8 cellular contexts compared by ENCODE assay signal in genomic region chr21:33360871-33361602, GRCh38. TPM values are rescaled to one million over a fixed set of nuclear protein-coding genes. Genes with fewer than 3 reads are reported as not detected.
DNase-seq lines count a peak whose midpoint lies in the region; TF ChIP-seq lines count a peak whose summit lies in the region.

No MANE protein-coding gene starts in this region.

- no peaks in the 10 kb centered on the region for H3K79me2 ChIP-seq in trophoblast cell (ENCODE audit: control insufficient read depth, insufficient read depth, low read length, poor library complexity)

- peaks cover 2 to 4% of the 10 kb centered on the region in 2 experiments for H3K36me3 ChIP-seq in trophoblast cell (ENCODE audit: control insufficient read depth in 1 of 2, insufficient read depth in 2 of 2, low read length in 2 of 2)
- peaks cover 0 to 21% (median 0%) of the 10 kb centered on the region in 3 donors for H3K36me3 ChIP-seq in tibial nerve

- H4K12ac ChIP-seq in trophoblast cell (ENCODE audit: low read depth, low read length), result no peak overlapping the region

- H3K9me3 ChIP-seq in trophoblast cell (ENCODE audit: insufficient read depth, low read depth, low read length) (peaks cover 1% of the 10 kb centered on the region), tibial nerve (no peaks in the 10 kb centered on the region)

- no peak overlapping the region for H2BK5ac ChIP-seq in trophoblast cell (ENCODE audit: low read depth, low read length, poor library complexity)

- H2AK5ac ChIP-seq in trophoblast cell (ENCODE audit: low read length), result no peak overlapping the region

- no peak overlapping the region for H3K14ac ChIP-seq in trophoblast cell (ENCODE audit: low read length)

- H2BK120ac ChIP-seq in trophoblast cell (ENCODE audit: insufficient read depth, low read length, poor library complexity), result no peak overlapping the region

- no peak overlapping the region for H4K8ac ChIP-seq in trophoblast cell (ENCODE audit: low read depth, low read length)

- H3K18ac ChIP-seq in trophoblast cell (ENCODE audit: low read length), result no peak overlapping the region

- no peaks in the 10 kb centered on the region for H3K9me3 Mint-ChIP-seq in activated naive CD4-positive, alpha-beta T cell treated with anti-CD3 and anti-CD28 coated beads for 36 hours

- H3K4ac ChIP-seq in trophoblast cell (ENCODE audit: low read depth, low read length), result no peak overlapping the region

- no peak overlapping the region for H3K4me2 ChIP-seq in trophoblast cell (ENCODE audit: low read length)

- no peaks in the 10 kb centered on the region for H3K79me1 ChIP-seq in trophoblast cell (ENCODE audit: low read length)

- H3K27me3 Mint-ChIP-seq in activated naive CD4-positive, alpha-beta T cell treated with anti-CD3 and anti-CD28 coated beads for 36 hours (ENCODE audit: low read depth), result no peaks in the 10 kb centered on the region

- H4K91ac ChIP-seq in trophoblast cell (ENCODE audit: low read depth, low read length), result no peak overlapping the region

- peak overlapping the region; percentile 86 for H3K4me3 Mint-ChIP-seq in activated naive CD4-positive, alpha-beta T cell treated with anti-CD3 and anti-CD28 coated beads for 36 hours

- no peak overlapping the region for H2BK12ac ChIP-seq in trophoblast cell (ENCODE audit: low read length)

- H3K4me3 ChIP-seq in trophoblast cell (ENCODE audit: low read depth, low read length) (no peak overlapping the region), tibial nerve (peak overlapping the region in 2 of 4 donors; percentile 10 to 24)

- H3K27ac ChIP-seq in trophoblast cell (ENCODE audit: low read depth, low read length) (no peak overlapping the region), tibial nerve (peak overlapping the region; percentile 15 to 82 (median 76))

- H3K27me3 ChIP-seq in trophoblast cell (ENCODE audit: insufficient read depth, low read length), result no peaks in the 10 kb centered on the region
- H3K27me3 ChIP-seq in tibial nerve, result no peaks in the 10 kb centered on the region

- TF ChIP-seq CTCF in tibial nerve (IDR thresholded peaks at IDR 0.05), result peak; percentile 65 to 90 (median 87)

- H3K27ac Mint-ChIP-seq in activated naive CD4-positive, alpha-beta T cell treated with anti-CD3 and anti-CD28 coated beads for 36 hours, result peak overlapping the region; percentile 95

- DNase-seq in EL, result peak; percentile 75
- peak; percentile 43 for DNase-seq in HCEC 1CT
- DNase-seq in MV-4-11 (lab: John Stamatoyannopoulos, UW), result peak; percentile 55
- peak; percentile 55 for DNase-seq in SK-N-DZ (ENCODE audit: low spot score)
- DNase-seq in activated naive CD4-positive, alpha-beta T cell treated with anti-CD3 and anti-CD28 coated beads for 36 hours, result peak; percentile 97
- peak; percentile 74 for DNase-seq in glomerular visceral epithelial cell (ENCODE audit: extremely low spot score)
- DNase-seq in trophoblast cell, result peak; percentile 92 to 93
- peak; percentile 70 to 85 for DNase-seq in tibial nerve (ENCODE audit: low spot score in 2 of 2)

- TF ChIP-seq EP300 in tibial nerve (IDR thresholded peaks at IDR 0.05), result peak in 1 of 2 donors; percentile 69

- H3K23ac ChIP-seq in trophoblast cell (ENCODE audit: low read length), result no peak overlapping the region

- no peaks in the 10 kb centered on the region for H3K36me3 Mint-ChIP-seq in activated naive CD4-positive, alpha-beta T cell treated with anti-CD3 and anti-CD28 coated beads for 36 hours (ENCODE audit: low read depth)

- no peak overlapping the region for H3K9ac ChIP-seq in trophoblast cell (ENCODE audit: low read length)

- H2AFZ ChIP-seq in trophoblast cell (ENCODE audit: insufficient read depth, low read length, poor library complexity), result no peak overlapping the region

- no peaks in the 10 kb centered on the region for H3K4me1 ChIP-seq in trophoblast cell (ENCODE audit: control insufficient read depth in 1 of 2, insufficient read depth in 2 of 2, low read length in 2 of 2)
- peaks cover 0 to 26% (median 18%) of the 10 kb centered on the region in 4 donors for H3K4me1 ChIP-seq in tibial nerve

- CTCF ChIA-PET in activated naive CD4-positive, alpha-beta T cell treated with anti-CD3 and anti-CD28 coated beads for 36 hours (lab: Charles Lee), result interaction anchor here (0.5 to 4.1 kb wide), 69 partner anchors 10 to 528 kb away, joined by 3 to 79 read pairs (median 5); partner anchors contain the start of genes IFNAR1, IL10RB and TMEM50B

- WGBS in trophoblast cell (ENCODE audit: extremely low coverage, insufficient coverage, insufficient read length), result no CpG with 5 or more reads among the region's 14 CpGs
- WGBS in tibial nerve, 2 donors, result 9 to 11% methylated on average over 14 of the region's 14 CpGs

- TF ChIP-seq POLR2A in tibial nerve (IDR thresholded peaks at IDR 0.05), result no peak

- peaks cover 17% of the 10 kb centered on the region for H3K4me1 Mint-ChIP-seq in activated naive CD4-positive, alpha-beta T cell treated with anti-CD3 and anti-CD28 coated beads for 36 hours (ENCODE audit: low read depth)

- intact Hi-C loops in activated naive CD4-positive, alpha-beta T cell treated with anti-CD3 and anti-CD28 coated beads for 36 hours (cut with micrococcal nuclease), result loop anchor here (1.0 to 5.0 kb wide), 11 partner anchors 13 to 634 kb away; partner anchors contain the start of genes IFNAR1 and SYNJ1

RNA-seq across cellular contexts. Expression of gene IFNAR1, which starts 36.3 kb away (rescaled TPM):
- polyA plus RNA-seq in SK-N-DZ (2014; cell fraction: cytosol; rRNA removed), result 2.3 and 2.8 TPM in 2 replicates
- polyA plus RNA-seq in SK-N-DZ (2014; cell fraction: nucleus; rRNA removed), result 3.0 and 6.1 TPM in 2 replicates
- 10 to 100 TPM; 20.6 to 24.3 TPM for total RNA-seq in activated naive CD4-positive, alpha-beta T cell treated with anti-CD3 and anti-CD28 coated beads for 36 hours
- polyA plus RNA-seq in trophoblast cell (2013), result 14.1 and 17.7 TPM in 2 replicates
- total RNA-seq in tibial nerve, result 10 to 100 TPM; 29.4 to 35.8 (median 31.4) TPM

RNA-seq across cellular contexts. Expression of gene IFNGR2, which starts 42.2 kb away (rescaled TPM):
- 52.3 and 55.7 TPM in 2 replicates for polyA plus RNA-seq in SK-N-DZ (2014; cell fraction: cytosol; rRNA removed)
- 20.8 and 28.7 TPM in 2 replicates for polyA plus RNA-seq in SK-N-DZ (2014; cell fraction: nucleus; rRNA removed)
- total RNA-seq in activated naive CD4-positive, alpha-beta T cell treated with anti-CD3 and anti-CD28 coated beads for 36 hours, result 10 to 100 TPM; 16.3 to 17.5 TPM
- polyA plus RNA-seq in trophoblast cell (2013), result 36.4 and 40.4 TPM in 2 replicates
- total RNA-seq in tibial nerve, result 100 to 1,000 TPM; 110 to 153 (median 129) TPM

Comparison
In these comparisons a context has a peak if more than half of its experiments do, and no peak if none do; other contexts are left out.
1. DNase-seq: peak in every context shown above with its lines; median percentile 97 in activated naive CD4-positive, alpha-beta T cell treated with anti-CD3 and anti-CD28 coated beads for 36 hours; 92 in trophoblast cell; 78 in tibial nerve; 75 in EL; 74 in glomerular visceral epithelial cell; 55 in MV-4-11; 55 in SK-N-DZ; 43 in HCEC 1CT.
2. RNA of gene IFNGR2, which starts 42.2 kb away (total RNA-seq): 110 to 153 TPM in tibial nerve; 16.3 to 17.5 TPM in activated naive CD4-positive, alpha-beta T cell treated with anti-CD3 and anti-CD28 coated beads for 36 hours; every median in the first group is over 4 times any median in the second.